ENCODE assay signal across 2 cellular contexts in the genomic region with DNA sequence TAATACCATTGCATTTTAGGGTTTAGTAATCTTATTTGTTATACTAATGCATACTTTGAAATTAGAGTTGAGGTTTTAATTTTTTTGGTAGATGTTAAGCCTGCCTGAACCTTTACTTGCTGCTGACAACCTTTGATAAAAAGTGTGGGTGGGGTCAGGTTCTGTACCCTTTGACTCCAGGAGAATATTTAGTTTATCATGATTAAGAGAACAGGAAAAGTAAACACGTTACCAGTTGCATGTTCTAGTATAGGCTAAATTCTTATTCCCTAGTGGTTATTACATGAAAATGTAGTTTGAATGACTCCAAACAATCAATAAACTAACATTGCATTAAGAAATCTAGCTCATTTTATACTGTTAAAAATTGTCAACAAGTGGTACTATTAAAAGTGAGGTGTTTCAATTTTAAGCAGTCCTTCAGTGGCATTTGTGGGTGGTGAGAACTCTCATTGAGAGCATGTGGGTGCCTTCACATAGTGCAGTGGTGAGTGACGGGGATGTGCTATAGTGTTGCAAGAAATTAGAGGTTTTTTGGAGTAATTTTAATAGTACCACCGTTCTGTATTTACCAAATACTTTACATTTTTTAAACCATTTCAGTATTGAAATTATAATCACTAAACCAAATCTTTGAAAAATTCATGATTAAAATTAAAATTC.
TF ChIP-seq lines count a peak whose summit lies in the region.

No MANE protein-coding gene starts in this region.

TF ChIP-seq in HEK293, 187 proteins besides CTCF, POLR2A, EP300 and RAD21:
- peak; percentile 42; the same call in 1 of the 2 replicates for TF ChIP-seq SCRT2 (tag by site-specific recombination; IDR thresholded peaks at IDR 0.05)
- no peak for TF ChIP-seq ZNF114 (tag by site-specific recombination; IDR thresholded peaks at IDR 0.05)
TF ChIP-seq in HEK293: peak in this region for 1.

TF ChIP-seq in K562, 482 proteins besides CTCF, POLR2A, EP300 and RAD21:
- 0 out of 4 replicates have a peak, but pooled peaks of 1 of the 2 experiments have one; percentile 6 for TF ChIP-seq FOXA3 (CRISPR knock-in tag; conservative IDR thresholded peaks at IDR 0.05 in 1 of 2, IDR thresholded peaks at IDR 0.05 in 1 of 2)
- no peak for TF ChIP-seq ZNF24 (IDR thresholded peaks at IDR 0.05)
